Comparison of ENCODE assay signal across 20 cellular contexts in genomic region chr19:46022061-46022430, GRCh38. TPM values are rescaled to one million over a fixed set of nuclear protein-coding genes. Genes with fewer than 3 reads are reported as not detected.
DNase-seq lines count a peak whose midpoint lies in the region; ATAC-seq and TF ChIP-seq lines count a peak whose summit lies in the region.
"Had no signal": no experiment of that assay in that cellular context is flagged by ENCODE, and none has a peak within 500 bp of the region (broad histone marks: within the 10 kb centered on the region; RNA-seq: fewer than 3 reads in every experiment).

No MANE protein-coding gene starts in this region.

- TF ChIP-seq CTCF in neutrophil (IDR thresholded peaks at IDR 0.05), result no peak

- peaks cover 17% of the 10 kb centered on the region for H3K9me3 ChIP-seq in NT2/D1 (ENCODE audit: insufficient read depth, low read length)
- no peaks in the 10 kb centered on the region for H3K9me3 ChIP-seq in neutrophil
- H3K9me3 ChIP-seq: A549, HAP-1 had no signal

- peak; percentile 68 for ATAC-seq in left colon
- ATAC-seq: CD8-positive, alpha-beta T cell; Panc1 had no signal

- H3K4me3 ChIP-seq in NT2/D1 (ENCODE audit: insufficient read length, low read depth) (no peak overlapping the region), neutrophil (ENCODE audit: low read depth in 1 of 2, low read length in 1 of 2) (peak overlapping the region; percentile 88 to 96)
- H3K4me3 ChIP-seq: A549, HAP-1 had no signal

- H3K27ac ChIP-seq in neutrophil, result peak overlapping the region; percentile 92
- H3K27ac ChIP-seq: A549 had no signal

- H3K36me3 ChIP-seq in NT2/D1 (ENCODE audit: insufficient read depth, insufficient read length, low read length) (peaks cover 8% of the 10 kb centered on the region), neutrophil (peaks cover 35% of the 10 kb centered on the region)

- intact Hi-C loops in left colon (cut with DNase I, micrococcal nuclease), result no loop called here

- H3K27me3 ChIP-seq in NT2/D1 (ENCODE audit: insufficient read depth, insufficient read length) (no peaks in the 10 kb centered on the region), neutrophil (no peaks in the 10 kb centered on the region)

- DNase-seq in EL (peak; percentile 13), NT2/D1 (ENCODE audit: low read depth, low spot score) (no peak), left colon (no peak), amniotic stem cell (lab: John Stamatoyannopoulos, UW) (no peak), NCI-H2081 treated with DMSO at 0.1 percent for 48 hours (lab: John Stamatoyannopoulos, UW) (no peak), cerebellar cortex (ENCODE audit: low spot score) (no peak), OCI-M1 (lab: John Stamatoyannopoulos, UW) (no peak)
- DNase-seq: Calu3; CD8-positive, alpha-beta T cell; KBM-7; NCI-H1105 treated with DMSO at 0.1 percent for 48 hours; NCI-H1694; NCI-H2227 treated with DMSO at 0.1 percent for 48 hours; NCI-H510A treated with DMSO at 0.1 percent for 48 hours; NCI-H774 had no signal

- H3K4me1 ChIP-seq in NT2/D1 (ENCODE audit: insufficient read depth, insufficient read length) (peaks cover 9% of the 10 kb centered on the region), neutrophil (ENCODE audit: control insufficient read depth in 1 of 2, insufficient read depth in 1 of 2, low read depth in 1 of 2, low read length in 1 of 2) (peaks cover 99 to 100% of the 10 kb centered on the region in 2 experiments)
- H3K4me1 ChIP-seq: HAP-1 had no signal

- peak overlapping the region; percentile 21 for H3K9ac ChIP-seq in NT2/D1 (ENCODE audit: insufficient read length, low read depth)

RNA-seq across cellular contexts. Expression of gene PGLYRP1, which starts 0.8 kb away (rescaled TPM):
- not detected for total RNA-seq in left colon
- total RNA-seq: Calu3; CD8-positive, alpha-beta T cell; SK-MEL-5 had no signal

RNA-seq across cellular contexts. Expression of gene IGFL4, which starts 18.8 kb away (rescaled TPM):
- total RNA-seq in left colon, result not detected
- total RNA-seq: Calu3; CD8-positive, alpha-beta T cell had no signal

RNA-seq across cellular contexts. Expression of gene CCDC61, which starts 26.8 kb away (rescaled TPM):
- total RNA-seq in left colon, result 10 to 100 TPM; 16.4 to 20.6 TPM

RNA-seq across cellular contexts. Expression of gene NOVA2, which starts 48.4 kb away (rescaled TPM):
- 1 to 10 TPM in 1 of 2 donors, under 1 TPM in 1; 0.79 to 1.2 TPM for total RNA-seq in left colon
- total RNA-seq: Calu3; CD8-positive, alpha-beta T cell had no signal
